Comparison of ENCODE assay signal across 8 cellular contexts in genomic region chrX:153793291-153793690, GRCh38. TPM values are rescaled to one million over a fixed set of nuclear protein-coding genes. Genes with fewer than 3 reads are reported as not detected.
DNase-seq lines count a peak whose midpoint lies in the region; ATAC-seq and TF ChIP-seq lines count a peak whose summit lies in the region.

No MANE protein-coding gene starts in this region.

- no peak for ATAC-seq in GM19452 (IDR thresholded peaks at IDR 0.05; ENCODE audit: unreplicated experiment)
- no peak for ATAC-seq in GM18907 (IDR thresholded peaks at IDR 0.05; ENCODE audit: unreplicated experiment)

- H3K4me3 ChIP-seq in GM12865 (ENCODE audit: low read depth, low read length) (peak overlapping the region; percentile 89), SJCRH30 (peak overlapping the region; percentile 90), rectal smooth muscle tissue (ENCODE audit: low read length) (peak overlapping the region; percentile 81)

- H3K27ac ChIP-seq in SJCRH30 (peak overlapping the region; percentile 97), rectal smooth muscle tissue (ENCODE audit: low read depth, low read length) (peak overlapping the region; percentile 93)

- H3K36me3 ChIP-seq in SJCRH30 (peaks cover 4% of the 10 kb centered on the region; the same call in 1 of the 2 replicates), rectal smooth muscle tissue (ENCODE audit: control insufficient read depth, insufficient read depth, low read length) (no peaks in the 10 kb centered on the region)

- H3K9ac ChIP-seq in rectal smooth muscle tissue (ENCODE audit: low read length), result peak overlapping the region; percentile 72

- H3K4me1 ChIP-seq in SJCRH30, result no peaks in the 10 kb centered on the region
- H3K4me1 ChIP-seq in rectal smooth muscle tissue (ENCODE audit: control insufficient read depth, insufficient read depth, low read length), result peaks cover 13% of the 10 kb centered on the region

- H3K27me3 ChIP-seq in SJCRH30 (no peaks in the 10 kb centered on the region), rectal smooth muscle tissue (ENCODE audit: control insufficient read depth, insufficient read depth, low read length) (peaks cover 6% of the 10 kb centered on the region)

- no peaks in the 10 kb centered on the region for H3K9me3 ChIP-seq in SJCRH30 (replicated peaks)

- peak; percentile 32 for DNase-seq in GM12865 (ENCODE audit: low read depth)
- peak in 1 of 2 experiments; percentile 26 for DNase-seq in SJCRH30
- peak; percentile 9 for DNase-seq in fibroblast of gingiva (ENCODE audit: low read depth)
- no peak for DNase-seq in AG20443 (ENCODE audit: low spot score)
- DNase-seq in activated CD4-positive, CD25-positive, alpha-beta regulatory T cell (lab: John Stamatoyannopoulos, UW), result no peak

- no peak for TF ChIP-seq CTCF in GM12865 (IDR thresholded peaks at IDR 0.05; ENCODE audit: insufficient read depth, low read depth, low read length, missing control alignments)

RNA-seq across cellular contexts. Expression of gene IDH3G, which starts 0.9 kb away (rescaled TPM):
- 34.3 and 35.0 TPM in 2 replicates for total RNA-seq in SJCRH30 (2014; rRNA removed; shearing (Covaris generic))

RNA-seq across cellular contexts. Expression of gene SSR4, which starts 1.2 kb away (rescaled TPM):
- 131 and 177 TPM in 2 replicates for total RNA-seq in SJCRH30 (2014; rRNA removed; shearing (Covaris generic))

RNA-seq across cellular contexts. Expression of gene SRPK3, which starts 12.4 kb away (rescaled TPM):
- 17.9 and 33.6 TPM in 2 replicates for total RNA-seq in SJCRH30 (2014; rRNA removed; shearing (Covaris generic))

RNA-seq across cellular contexts. Expression of gene PLXNB3, which starts 29.2 kb away (rescaled TPM):
- 2.0 and 3.7 TPM in 2 replicates for total RNA-seq in SJCRH30 (2014; rRNA removed; shearing (Covaris generic))

RNA-seq across cellular contexts. Expression of gene PDZD4, which starts 37.1 kb away (rescaled TPM):
- total RNA-seq in SJCRH30 (2014; rRNA removed; shearing (Covaris generic)), result 7.1 and 9.1 TPM in 2 replicates

Comparison
In these comparisons a context has a peak if more than half of its experiments do, and no peak if none do; other contexts are left out.
1. DNase-seq: peak in GM12865 (single experiment) and fibroblast of gingiva (single experiment); none in AG20443 (single experiment) and activated CD4-positive, CD25-positive, alpha-beta regulatory T cell (0 of 4).
2. Peak in every context shown above with its lines, with median percentiles within 50 percentile points of each other: H3K4me3 ChIP-seq.